35 cellular contexts compared by ENCODE assay signal in the genomic region with DNA sequence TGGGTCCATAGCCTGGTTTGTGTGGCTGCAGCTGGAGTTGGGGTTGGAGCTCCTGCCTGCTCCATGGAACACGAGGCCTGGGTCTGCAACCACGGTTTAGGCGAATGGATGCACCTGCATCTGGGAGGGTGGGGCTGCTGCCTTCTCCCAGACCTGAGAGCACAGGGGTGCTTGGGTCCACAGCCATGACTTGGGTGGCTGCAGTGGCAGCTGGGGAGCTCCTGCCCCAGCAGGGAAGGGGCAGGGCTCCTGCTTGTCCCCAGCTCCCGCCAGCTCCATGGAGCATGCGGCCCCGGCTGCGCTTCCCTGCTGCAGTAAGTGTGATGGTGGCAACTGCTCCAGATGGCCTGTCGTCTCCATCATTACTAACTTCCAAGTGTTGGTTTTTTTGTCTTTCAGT.
"Had no signal": no experiment of that assay in that cellular context is flagged by ENCODE, and none has a peak within 500 bp of the region (broad histone marks: within the 10 kb centered on the region; RNA-seq: fewer than 3 reads in every experiment).

No MANE protein-coding gene starts in this region.

- H3K4me3 Mint-ChIP-seq: activated B cell treated with CpG ODN at 0.5 μM for 24 hours; activated CD4-positive, alpha-beta memory T cell treated with anti-CD3 and anti-CD28 coated beads for 36 hours; activated CD4-positive, alpha-beta T cell treated with anti-CD3 and anti-CD28 coated beads, Interleukin-2, amount 10 ng/mL, durations not matched to agents 24 days and 14 days; activated CD8-positive, alpha-beta T cell treated with anti-CD3 and anti-CD28 coated beads for 36 hours; activated naive CD4-positive, alpha-beta T cell treated with anti-CD3 and anti-CD28 coated beads for 36 hours; activated naive CD8-positive, alpha-beta T cell treated with anti-CD3 and anti-CD28 coated beads for 36 hours; activated T-cell treated with anti-CD3 and anti-CD28 coated beads, Interleukin-2, amount 50 U/mL, for 4 hours; activated T-cell treated with anti-CD3 and anti-CD28 coated beads, Interleukin-2, amount 50 U/mL, for 72 hours; activated T-helper 1 cell treated with anti-CD3 and anti-CD28 coated beads, Interleukin-12 subunit alpha, Interleukin-12 subunit beta, Interleukin-2, Interleukin-4 antibody, amounts not matched to agents 30 ng/mL and 10 ng/mL and 1 ng/mL, durations not matched to agents 14 hours and 24 hours and 36 hours; activated T-helper 17 cell treated with anti-CD3 and anti-CD28 coated beads, Interleukin-2, amount 50 U/mL, for 72 hours; T-helper 1 cell treated with Interleukin-12 subunit alpha and Interleukin-12 subunit beta and Interleukin-4 antibody, amounts not matched to agents 30 μg/mL and 1 μg/mL, for 36 hours; T-helper 2 cell treated with Interferon-gamma antibody and Interleukin-4, amounts not matched to agents 5 μg/mL and 100 μg/mL, for 36 hours had no signal

- H3K27ac ChIP-seq: adrenal gland, body of pancreas, brain microvascular endothelial cell, breast epithelium, VCaP had no signal

- H3K27ac Mint-ChIP-seq: activated B cell treated with CpG ODN at 0.5 μM for 24 hours; activated CD4-positive, alpha-beta memory T cell treated with anti-CD3 and anti-CD28 coated beads for 36 hours; activated CD4-positive, alpha-beta T cell treated with anti-CD3 and anti-CD28 coated beads, Interleukin-2, amount 10 ng/mL, durations not matched to agents 24 days and 14 days; activated CD8-positive, alpha-beta T cell treated with anti-CD3 and anti-CD28 coated beads for 36 hours; activated naive CD4-positive, alpha-beta T cell treated with anti-CD3 and anti-CD28 coated beads for 36 hours; activated naive CD4-positive, alpha-beta T cell treated with anti-CD3 and anti-CD28 coated beads, Interleukin-2, amount 50 U/mL, for 72 hours; activated naive CD8-positive, alpha-beta T cell treated with anti-CD3 and anti-CD28 coated beads for 36 hours; activated T-cell treated with anti-CD3 and anti-CD28 coated beads, Interleukin-2, amount 50 U/mL, for 72 hours; activated T-helper 1 cell treated with anti-CD3 and anti-CD28 coated beads, Interleukin-12 subunit alpha, Interleukin-12 subunit beta, Interleukin-2, Interleukin-4 antibody, amounts not matched to agents 30 ng/mL and 10 ng/mL and 1 ng/mL, durations not matched to agents 14 hours and 24 hours and 36 hours; activated T-helper 17 cell treated with anti-CD3 and anti-CD28 coated beads, Interleukin-2, amount 50 U/mL, for 72 hours; T-helper 1 cell treated with Interleukin-12 subunit alpha and Interleukin-12 subunit beta and Interleukin-4 antibody, amounts not matched to agents 30 μg/mL and 1 μg/mL, for 36 hours; T-helper 2 cell treated with Interferon-gamma antibody and Interleukin-4, amounts not matched to agents 5 μg/mL and 100 μg/mL, for 36 hours had no signal

- ATAC-seq: activated CD8-positive, alpha-beta T cell treated with anti-CD3 and anti-CD28 coated beads for 36 hours; activated naive CD4-positive, alpha-beta T cell treated with anti-CD3 and anti-CD28 coated beads, Interleukin-2, amount 50 U/mL, for 72 hours; activated T-cell treated with anti-CD3 and anti-CD28 coated beads, Interleukin-2, amount 50 U/mL, for 4 hours; activated T-cell treated with anti-CD3 and anti-CD28 coated beads, Interleukin-2, amount 50 U/mL, for 72 hours; activated T-helper 17 cell treated with anti-CD3 and anti-CD28 coated beads, Interleukin-2, amount 50 U/mL, for 72 hours; body of pancreas had no signal

- H3K4me1 ChIP-seq: breast epithelium had no signal

- H3K9me3 ChIP-seq: adrenal gland, body of pancreas, breast epithelium had no signal

- H3K9me3 Mint-ChIP-seq: activated B cell treated with CpG ODN at 0.5 μM for 24 hours; activated CD4-positive, alpha-beta memory T cell treated with anti-CD3 and anti-CD28 coated beads for 36 hours; activated CD8-positive, alpha-beta T cell treated with anti-CD3 and anti-CD28 coated beads for 36 hours; activated naive CD4-positive, alpha-beta T cell treated with anti-CD3 and anti-CD28 coated beads for 36 hours; activated naive CD4-positive, alpha-beta T cell treated with anti-CD3 and anti-CD28 coated beads, Interleukin-2, amount 50 U/mL, for 72 hours; activated naive CD8-positive, alpha-beta T cell treated with anti-CD3 and anti-CD28 coated beads for 36 hours; activated T-cell treated with anti-CD3 and anti-CD28 coated beads, Interleukin-2, amount 50 U/mL, for 4 hours; activated T-cell treated with anti-CD3 and anti-CD28 coated beads, Interleukin-2, amount 50 U/mL, for 72 hours; activated T-helper 17 cell treated with anti-CD3 and anti-CD28 coated beads, Interleukin-2, amount 50 U/mL, for 72 hours; T-helper 1 cell treated with Interleukin-12 subunit alpha and Interleukin-12 subunit beta and Interleukin-4 antibody, amounts not matched to agents 30 μg/mL and 1 μg/mL, for 36 hours; T-helper 2 cell treated with Interferon-gamma antibody and Interleukin-4, amounts not matched to agents 5 μg/mL and 100 μg/mL, for 36 hours had no signal

- H3K4me1 Mint-ChIP-seq: activated B cell treated with CpG ODN at 0.5 μM for 24 hours; activated CD4-positive, alpha-beta T cell treated with anti-CD3 and anti-CD28 coated beads, Interleukin-2, amount 10 ng/mL, durations not matched to agents 24 days and 14 days; activated naive CD8-positive, alpha-beta T cell treated with anti-CD3 and anti-CD28 coated beads for 36 hours; activated T-helper 17 cell treated with anti-CD3 and anti-CD28 coated beads, Interleukin-2, amount 50 U/mL, for 72 hours had no signal

- H3K27me3 ChIP-seq: adrenal gland, body of pancreas, brain microvascular endothelial cell, breast epithelium had no signal

- H3K27me3 Mint-ChIP-seq: activated B cell treated with CpG ODN at 0.5 μM for 24 hours; activated CD4-positive, alpha-beta memory T cell treated with anti-CD3 and anti-CD28 coated beads for 36 hours; activated CD8-positive, alpha-beta T cell treated with anti-CD3 and anti-CD28 coated beads for 36 hours had no signal

- H3K4me3 ChIP-seq: adrenal gland, body of pancreas, breast epithelium had no signal

- DNase-seq: activated B cell treated with CpG ODN at 0.5 μM for 24 hours; activated CD4-positive, alpha-beta memory T cell treated with anti-CD3 and anti-CD28 coated beads for 36 hours; activated CD4-positive, alpha-beta T cell treated with anti-CD3 and anti-CD28 coated beads for 4 hours; activated CD4-positive, alpha-beta T cell treated with anti-CD3 and anti-CD28 coated beads, Interleukin-2, amount 10 ng/mL, durations not matched to agents 24 days and 14 days; activated CD4-positive, alpha-beta T cell treated with anti-CD3 and anti-CD28 coated beads, Interleukin-2, amount 50 U/mL, for 1 hour; activated CD4-positive, alpha-beta T cell treated with anti-CD3 and anti-CD28 coated beads, Interleukin-2, amount 50 U/mL, for 4 hours; activated CD4-positive, CD25-positive, alpha-beta regulatory T cell treated with anti-CD3 and anti-CD28 coated beads, Interleukin-2, amount 50 U/mL, for 72 hours; activated CD8-positive, alpha-beta memory T cell treated with anti-CD3 and anti-CD28 coated beads, Interleukin-2, amount 50 U/mL, for 4 hours; activated CD8-positive, alpha-beta T cell treated with anti-CD3 and anti-CD28 coated beads for 36 hours; activated effector memory CD4-positive, alpha-beta T cell treated with anti-CD3 and anti-CD28 coated beads, Interleukin-2, amount 50 U/mL, for 16 hours; activated gamma-delta T cell treated with Interleukin-2 at 50 U/mL for 16 hours; activated naive CD4-positive, alpha-beta T cell; activated naive CD4-positive, alpha-beta T cell treated with anti-CD3 and anti-CD28 coated beads for 36 hours; activated naive CD4-positive, alpha-beta T cell treated with anti-CD3 and anti-CD28 coated beads, Interleukin-2, amount 50 U/mL, for 16 hours; activated naive CD8-positive, alpha-beta T cell treated with anti-CD3 and anti-CD28 coated beads for 36 hours; activated T-cell treated with anti-CD3 and anti-CD28 coated beads for 4 hours; activated T-cell treated with anti-CD3 and anti-CD28 coated beads, Interleukin-2, amount 50 U/mL, for 1 hour; activated T-cell treated with anti-CD3 and anti-CD28 coated beads, Interleukin-2, amount 50 U/mL, for 4 hours; activated T-cell treated with anti-CD3 and anti-CD28 coated beads, Interleukin-2, amount 50 U/mL, for 72 hours; adrenal gland; amniotic stem cell; aorta; body of pancreas; brain microvascular endothelial cell; central memory CD4-positive, alpha-beta T cell; T-helper 1 cell; T-helper 2 cell; T-helper 9 cell had no signal

- H3K36me3 Mint-ChIP-seq: activated CD4-positive, alpha-beta memory T cell treated with anti-CD3 and anti-CD28 coated beads for 36 hours; activated naive CD4-positive, alpha-beta T cell treated with anti-CD3 and anti-CD28 coated beads, Interleukin-2, amount 50 U/mL, for 72 hours; activated naive CD8-positive, alpha-beta T cell treated with anti-CD3 and anti-CD28 coated beads for 36 hours had no signal

- H3K36me3 ChIP-seq: adrenal gland, brain microvascular endothelial cell, breast epithelium had no signal
